ENCODE assay signal across 22 cellular contexts in the genomic region with DNA sequence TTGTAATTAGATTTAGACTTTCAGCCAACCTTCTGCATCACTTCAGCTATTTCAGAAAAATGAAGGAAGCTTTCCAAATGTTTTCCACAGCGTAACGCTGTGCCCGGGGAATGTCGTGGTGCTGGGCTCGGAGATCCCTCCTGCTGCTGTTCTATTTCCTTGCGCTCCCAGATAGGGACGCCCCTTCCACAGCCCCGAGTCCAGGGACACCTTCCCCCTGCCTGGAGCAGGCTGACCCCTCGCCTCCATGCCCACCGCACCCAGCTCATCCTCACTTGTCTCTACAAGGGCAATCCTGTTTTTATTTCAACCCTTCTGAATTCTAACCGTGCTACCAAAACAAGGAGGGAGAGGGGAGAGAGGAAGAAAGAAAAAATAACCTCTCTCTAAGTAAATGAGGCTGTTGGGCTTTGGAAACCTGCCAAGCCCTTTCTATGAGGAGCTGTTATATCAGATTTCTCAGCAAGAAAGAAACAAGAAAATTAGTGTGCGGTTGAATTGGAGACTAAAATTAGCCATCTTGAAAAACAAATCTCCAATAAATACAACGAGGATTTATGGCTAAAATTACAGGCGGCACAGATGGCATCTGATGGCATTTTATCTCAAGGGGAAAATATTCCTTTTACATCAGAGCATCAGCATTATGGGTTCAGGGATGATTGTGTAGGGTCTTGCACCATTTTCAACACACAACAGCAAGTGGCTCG.
DNase-seq lines count a peak whose midpoint lies in the region; ATAC-seq and TF ChIP-seq lines count a peak whose summit lies in the region.
"Had no signal": no experiment of that assay in that cellular context is flagged by ENCODE, and none has a peak within 500 bp of the region (broad histone marks: within the 10 kb centered on the region; RNA-seq: fewer than 3 reads in every experiment).

No MANE protein-coding gene starts in this region.

- H3K4me1 ChIP-seq in DOHH2 (ENCODE audit: control insufficient read depth, low read length) (peaks cover 29% of the 10 kb centered on the region), neuronal stem cell (ENCODE audit: control insufficient read depth in 2 of 2, insufficient read depth in 1 of 2, low read depth in 1 of 2, low read length in 2 of 2) (no peaks in the 10 kb centered on the region)
- H3K4me1 ChIP-seq: lower lobe of right lung, tibial artery had no signal

- H3K27ac ChIP-seq in DOHH2 (ENCODE audit: low read depth, low read length) = no peak overlapping the region
- H3K27ac ChIP-seq in neuronal stem cell (replicated peaks; ENCODE audit: low read length) = no peak overlapping the region
- H3K27ac ChIP-seq: lower lobe of right lung, tibial artery had no signal

- peak overlapping the region in 4 of 5 experiments; percentile 1 to 75 (median 48) for H3K4me3 Mint-ChIP-seq in brain
- H3K4me3 Mint-ChIP-seq: activated naive CD8-positive, alpha-beta T cell treated with anti-CD3 and anti-CD28 coated beads for 36 hours; CD8-positive, alpha-beta T cell; WTC11 had no signal

- H3K79me1 ChIP-seq in neuronal stem cell (ENCODE audit: low read depth, low read length) = no peaks in the 10 kb centered on the region

- H3K36me3 ChIP-seq in DOHH2 (ENCODE audit: control insufficient read depth, low read length) (no peaks in the 10 kb centered on the region), neuronal stem cell (replicated peaks in 1 of 2; ENCODE audit: control insufficient read depth in 2 of 2, insufficient read depth in 2 of 2, low read length in 2 of 2) (no peaks in the 10 kb centered on the region)
- H3K36me3 ChIP-seq: lower lobe of right lung, tibial artery had no signal

- no peak overlapping the region for H4K91ac ChIP-seq in neuronal stem cell (ENCODE audit: low read depth, low read length, poor library complexity)

- no peak overlapping the region for H3K23ac ChIP-seq in neuronal stem cell (ENCODE audit: low read depth, low read length, poor library complexity)

- peak overlapping the region; percentile 44 to 94 (median 83) for H3K27ac Mint-ChIP-seq in brain
- H3K27ac Mint-ChIP-seq: activated naive CD8-positive, alpha-beta T cell treated with anti-CD3 and anti-CD28 coated beads for 36 hours; CD8-positive, alpha-beta T cell; WTC11 had no signal

- H3K4me3 ChIP-seq in DOHH2 (ENCODE audit: low read length) = peak overlapping the region; percentile 35
- H3K4me3 ChIP-seq in neuronal stem cell (ENCODE audit: low read length in 2 of 2) = no peak overlapping the region
- H3K4me3 ChIP-seq: lower lobe of right lung, smooth muscle cell, tibial artery had no signal

- peak overlapping the region; percentile 67 for H2AK5ac ChIP-seq in neuronal stem cell (ENCODE audit: low read depth, low read length)

- ATAC-seq in GM18511 (IDR thresholded peaks at IDR 0.05; ENCODE audit: unreplicated experiment) = no peak
- no peak for ATAC-seq in SK-N-SH treated with all-trans-retinoic acid at 6 μM for 48 hours
- no peak for ATAC-seq in HG03432 (IDR thresholded peaks at IDR 0.05; ENCODE audit: unreplicated experiment)
- ATAC-seq: CD8-positive, alpha-beta T cell; lower lobe of right lung; WTC11 had no signal

- no peak overlapping the region for H3K14ac ChIP-seq in neuronal stem cell (ENCODE audit: low read length)

- H2BK120ac ChIP-seq in neuronal stem cell (ENCODE audit: low read depth, low read length) = no peak overlapping the region

- no peak overlapping the region for H2BK12ac ChIP-seq in neuronal stem cell (ENCODE audit: low read length)

- H4K20me1 ChIP-seq in DOHH2 (ENCODE audit: control insufficient read depth, insufficient read depth, low read depth, low read length) = no peaks in the 10 kb centered on the region

- no peak overlapping the region for H3K9ac ChIP-seq in neuronal stem cell (ENCODE audit: low read depth, low read length, poor library complexity)
- H3K9ac ChIP-seq: SK-N-SH had no signal

- no peaks in the 10 kb centered on the region for H3K36me3 Mint-ChIP-seq in brain
- H3K36me3 Mint-ChIP-seq: activated naive CD8-positive, alpha-beta T cell treated with anti-CD3 and anti-CD28 coated beads for 36 hours; CD8-positive, alpha-beta T cell; WTC11 had no signal

- no peaks in the 10 kb centered on the region for H3K27me3 ChIP-seq in DOHH2 (ENCODE audit: control insufficient read depth, low read length)
- peaks cover 0 to 9% (median 0%) of the 10 kb centered on the region in 3 experiments for H3K27me3 ChIP-seq in neuronal stem cell (ENCODE audit: control insufficient read depth in 3 of 3, insufficient read depth in 3 of 3, low read depth in 1 of 3, low read length in 3 of 3)

- TF ChIP-seq CTCF in DOHH2 (IDR thresholded peaks at IDR 0.05; ENCODE audit: low read depth, low read length, poor library complexity, severe bottlenecking) (no peak), brain (conservative IDR thresholded peaks at IDR 0.05) (no peak)

- peaks cover 0 to 9% (median 0%) of the 10 kb centered on the region in 5 experiments for H3K9me3 Mint-ChIP-seq in brain
- H3K9me3 Mint-ChIP-seq: activated naive CD8-positive, alpha-beta T cell treated with anti-CD3 and anti-CD28 coated beads for 36 hours; CD8-positive, alpha-beta T cell; WTC11 had no signal

- no peaks in the 10 kb centered on the region for H3F3A ChIP-seq in DOHH2 (ENCODE audit: control insufficient read depth, insufficient read depth)

- no peak overlapping the region for H2AFZ ChIP-seq in neuronal stem cell (ENCODE audit: low read length)

- no peak overlapping the region for H4K8ac ChIP-seq in neuronal stem cell (ENCODE audit: low read depth, low read length)

- H3K9me3 ChIP-seq in DOHH2 (ENCODE audit: control insufficient read depth, insufficient read depth, low read length) (no peaks in the 10 kb centered on the region), neuronal stem cell (replicated peaks in 1 of 2; ENCODE audit: control insufficient read depth in 2 of 2, insufficient read depth in 1 of 2, low read depth in 1 of 2, low read length in 2 of 2) (no peaks in the 10 kb centered on the region)
- H3K9me3 ChIP-seq: lower lobe of right lung, SK-N-SH, tibial artery had no signal

- no CpG with 5 or more reads among the region's 15 CpGs for WGBS in neuronal stem cell (ENCODE audit: extremely low coverage in 2 of 2, insufficient read length in 2 of 2, insufficient replicate concordance in 1 of 2), 2 donors

- H3K4me2 ChIP-seq in DOHH2 (ENCODE audit: low read length) (peak overlapping the region; percentile 59), neuronal stem cell (ENCODE audit: insufficient read depth, low read length, poor library complexity, severe bottlenecking) (no peak overlapping the region)
- H3K4me2 ChIP-seq: SK-N-SH, smooth muscle cell had no signal

- no peak overlapping the region for H3K4ac ChIP-seq in neuronal stem cell (ENCODE audit: low read length)

- no peaks in the 10 kb centered on the region for H3K9me2 ChIP-seq in DOHH2 (replicated peaks; ENCODE audit: control insufficient read depth, low read length)
- H3K9me2 ChIP-seq: SK-N-SH had no signal

- peak; percentile 11 for DNase-seq in NCI-H128 (lab: John Stamatoyannopoulos, UW; ENCODE audit: unreplicated experiment)
- DNase-seq in neuronal stem cell (ENCODE audit: low spot score) = no peak
- DNase-seq: activated CD4-positive, alpha-beta T cell treated with anti-CD3 and anti-CD28 coated beads, Interleukin-2, amount 50 U/mL, for 4 hours; activated CD8-positive, alpha-beta memory T cell treated with anti-CD3 and anti-CD28 coated beads, Interleukin-2, amount 50 U/mL, for 4 hours; activated naive CD8-positive, alpha-beta T cell treated with anti-CD3 and anti-CD28 coated beads for 36 hours; CD8-positive, alpha-beta T cell; effector CD8-positive, alpha-beta T cell; erythroblast; foreskin fibroblast; lower lobe of right lung; RPMI8226; SK-N-SH; stimulated activated CD4-positive, alpha-beta T cell treated with anti-CD3 and anti-CD28 coated beads, Interleukin-2, amount 100 ng/mL, for 48 hours; stimulated activated naive CD4-positive, alpha-beta T cell; tibial artery had no signal

- peaks cover 63% of the 10 kb centered on the region for H3K4me1 Mint-ChIP-seq in brain
- H3K4me1 Mint-ChIP-seq: activated naive CD8-positive, alpha-beta T cell treated with anti-CD3 and anti-CD28 coated beads for 36 hours had no signal

- H3K79me2 ChIP-seq in DOHH2 (ENCODE audit: control insufficient read depth, low read length) = no peaks in the 10 kb centered on the region

- H2BK15ac ChIP-seq in neuronal stem cell (ENCODE audit: low read length) = peak overlapping the region; percentile 23

- H3K18ac ChIP-seq in neuronal stem cell (ENCODE audit: low read length) = peak overlapping the region; percentile 5

- peaks cover 3% of the 10 kb centered on the region for H3K27me3 Mint-ChIP-seq in brain
- H3K27me3 Mint-ChIP-seq: activated naive CD8-positive, alpha-beta T cell treated with anti-CD3 and anti-CD28 coated beads for 36 hours had no signal

- no peak overlapping the region for H2BK5ac ChIP-seq in neuronal stem cell (ENCODE audit: low read length)

TF ChIP-seq in SK-N-SH treated with all-trans-retinoic acid at 6 μM for 48 hours, 23 proteins besides CTCF, POLR2A, EP300 and RAD21 (continues in another document):
- TF ChIP-seq TCF4 (CRISPR knock-in tag; IDR thresholded peaks at IDR 0.05; ENCODE audit: borderline replicate concordance) = no peak
- no peak for TF ChIP-seq OSR1 (CRISPR knock-in tag; IDR thresholded peaks at IDR 0.05)
- TF ChIP-seq ZFP3 (CRISPR knock-in tag; IDR thresholded peaks at IDR 0.05) = no peak
- no peak for TF ChIP-seq PATZ1 (CRISPR knock-in tag; IDR thresholded peaks at IDR 0.05; ENCODE audit: borderline replicate concordance)
